In the genomic region with DNA sequence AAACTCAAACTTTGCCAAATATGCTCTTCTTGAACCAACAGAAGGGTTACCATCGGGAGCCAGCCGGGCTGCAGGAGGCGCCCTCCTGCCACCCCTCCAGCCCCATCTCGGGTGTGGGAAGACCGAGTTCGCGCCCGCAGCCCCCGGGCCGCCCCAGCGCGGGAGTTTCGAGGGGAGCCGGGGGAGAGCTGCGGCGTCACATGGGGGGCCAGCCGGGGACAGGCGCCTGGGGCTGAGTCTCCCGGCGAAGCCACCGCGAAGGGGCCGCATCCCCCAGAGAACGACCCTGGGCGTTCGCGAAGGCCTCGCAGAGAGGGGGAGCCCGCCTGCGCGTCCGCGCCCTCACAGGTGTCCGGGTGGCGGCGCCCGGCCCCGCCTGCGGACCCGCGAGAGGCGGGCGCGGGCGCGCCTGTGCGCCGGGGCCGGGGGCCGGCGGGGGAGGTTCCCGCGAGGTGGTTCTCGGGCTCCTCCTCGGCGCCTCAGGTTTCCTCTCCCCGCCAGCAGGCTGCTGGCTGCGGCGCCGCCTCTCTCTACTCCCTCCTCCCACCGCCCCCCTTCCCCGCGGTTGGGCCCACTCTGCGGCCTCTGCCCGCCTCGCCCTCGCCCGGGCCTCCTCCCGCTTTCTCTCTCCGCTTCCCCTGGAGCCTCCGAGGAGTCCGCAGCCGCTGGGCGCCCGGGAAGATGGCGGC, we compare ENCODE assay signal across 7 cellular contexts. TPM values are rescaled to one million over a fixed set of nuclear protein-coding genes. Genes with fewer than 3 reads are reported as not detected.
DNase-seq lines count a peak whose midpoint lies in the region; ATAC-seq, FAIRE-seq and TF ChIP-seq lines count a peak whose summit lies in the region.

TSS of gene RAVER2 (plus strand) at position 584 of the 689 bp plus-strand sequence. CDS start at position 682, 98 bp downstream.

- no peak for TF ChIP-seq POLR2A in GM12891 (IDR thresholded peaks at IDR 0.05; ENCODE audit: low read depth, low read length)

- ATAC-seq in HG03521 (IDR thresholded peaks at IDR 0.05; ENCODE audit: unreplicated experiment) (peak; percentile 49), esophagus mucosa (peak; percentile 89)
- ATAC-seq in activated T-cell treated with anti-CD3 and anti-CD28 coated beads, Interleukin-2, amount 50 U/mL, for 4 hours: peak; percentile 87 to 88
- peak; percentile 78 to 81 for ATAC-seq in stimulated activated naive B cell treated with anti-CD40 and anti-IgM and Interleukin-4, amounts not matched to agents 10 μg/mL and 1 μg/mL and 100 μg/mL, for 72 hours (replicated peaks)

- peak within 1 kb of the TSS; percentile 85 for H3K4me3 ChIP-seq in NT2/D1 (ENCODE audit: insufficient read length, low read depth)
- H3K4me3 ChIP-seq in muscle layer of colon (ENCODE audit: low read depth in 1 of 2, low read length in 2 of 2): peak within 1 kb of the TSS; percentile 73 to 83

- H3K27me3 ChIP-seq in NT2/D1 (ENCODE audit: insufficient read depth, insufficient read length) (peaks cover 3% of the 10 kb centered on the region), muscle layer of colon (ENCODE audit: control insufficient read depth in 1 of 2, insufficient read depth in 2 of 2, low read length in 2 of 2) (no peaks in the 10 kb centered on the region)

- peaks cover 2% of the 10 kb centered on the region for H3K27me3 Mint-ChIP-seq in activated T-cell treated with anti-CD3 and anti-CD28 coated beads, Interleukin-2, amount 50 U/mL, for 4 hours (ENCODE audit: low read depth)
- H3K27me3 Mint-ChIP-seq in stimulated activated naive B cell treated with anti-CD40 and anti-IgM and Interleukin-4, amounts not matched to agents 10 μg/mL and 1 μg/mL and 100 μg/mL, for 72 hours: peaks cover 0 to 5% of the 10 kb centered on the region in 2 donors

- H3K4me1 Mint-ChIP-seq in activated T-cell treated with anti-CD3 and anti-CD28 coated beads, Interleukin-2, amount 50 U/mL, for 4 hours (ENCODE audit: low read depth): peaks cover 17% of the 10 kb centered on the region
- H3K4me1 Mint-ChIP-seq in stimulated activated naive B cell treated with anti-CD40 and anti-IgM and Interleukin-4, amounts not matched to agents 10 μg/mL and 1 μg/mL and 100 μg/mL, for 72 hours: peaks cover 9 to 25% of the 10 kb centered on the region in 2 donors

- H3K27ac ChIP-seq in muscle layer of colon (ENCODE audit: low read depth, low read length): peak within 1 kb of the TSS; percentile 81

- peak within 1 kb of the TSS; percentile 38 for H3K27ac Mint-ChIP-seq in stimulated activated naive B cell treated with anti-CD40 and anti-IgM and Interleukin-4, amounts not matched to agents 10 μg/mL and 1 μg/mL and 100 μg/mL, for 72 hours

- H3K36me3 ChIP-seq in NT2/D1 (ENCODE audit: insufficient read depth, insufficient read length, low read length) (no peaks in the 10 kb centered on the region), muscle layer of colon (ENCODE audit: insufficient read depth, low read length) (no peaks in the 10 kb centered on the region)

- H3K9ac ChIP-seq in NT2/D1 (ENCODE audit: insufficient read length, low read depth) (peak within 1 kb of the TSS; percentile 94), muscle layer of colon (ENCODE audit: low read length) (peak within 1 kb of the TSS; percentile 53)

- H3K9me3 ChIP-seq in NT2/D1 (ENCODE audit: insufficient read depth, low read length): no peaks in the 10 kb centered on the region
- no peaks in the 10 kb centered on the region for H3K9me3 ChIP-seq in muscle layer of colon (ENCODE audit: low read length)

- no peaks in the 10 kb centered on the region for H3K36me3 Mint-ChIP-seq in activated T-cell treated with anti-CD3 and anti-CD28 coated beads, Interleukin-2, amount 50 U/mL, for 4 hours (ENCODE audit: insufficient read depth)
- H3K36me3 Mint-ChIP-seq in stimulated activated naive B cell treated with anti-CD40 and anti-IgM and Interleukin-4, amounts not matched to agents 10 μg/mL and 1 μg/mL and 100 μg/mL, for 72 hours: no peaks in the 10 kb centered on the region

- peak; percentile 52 for DNase-seq in GM12891 (ENCODE audit: insufficient read length, low spot score)
- DNase-seq in NT2/D1 (ENCODE audit: low read depth, low spot score): peak; percentile 68
- DNase-seq in activated T-cell treated with anti-CD3 and anti-CD28 coated beads, Interleukin-2, amount 50 U/mL, for 4 hours: peak; percentile 45
- peak; percentile 17 for DNase-seq in stimulated activated naive B cell treated with anti-CD40 and anti-IgM and Interleukin-4, amounts not matched to agents 10 μg/mL and 1 μg/mL and 100 μg/mL, for 72 hours

- no peak for FAIRE-seq in GM12891 (lab: Jason Lieb, UNC)

- no peaks in the 10 kb centered on the region for H3K4me1 ChIP-seq in NT2/D1 (ENCODE audit: insufficient read depth, insufficient read length)
- peaks cover 24% of the 10 kb centered on the region for H3K4me1 ChIP-seq in muscle layer of colon (ENCODE audit: insufficient read depth, low read length)

- peak within 1 kb of the TSS; percentile 79 for H3K4me3 Mint-ChIP-seq in activated T-cell treated with anti-CD3 and anti-CD28 coated beads, Interleukin-2, amount 50 U/mL, for 4 hours
- peak within 1 kb of the TSS; percentile 82 to 86 for H3K4me3 Mint-ChIP-seq in stimulated activated naive B cell treated with anti-CD40 and anti-IgM and Interleukin-4, amounts not matched to agents 10 μg/mL and 1 μg/mL and 100 μg/mL, for 72 hours

- H3K9me3 Mint-ChIP-seq in activated T-cell treated with anti-CD3 and anti-CD28 coated beads, Interleukin-2, amount 50 U/mL, for 4 hours: no peaks in the 10 kb centered on the region
- no peaks in the 10 kb centered on the region for H3K9me3 Mint-ChIP-seq in stimulated activated naive B cell treated with anti-CD40 and anti-IgM and Interleukin-4, amounts not matched to agents 10 μg/mL and 1 μg/mL and 100 μg/mL, for 72 hours

TF ChIP-seq in GM12891, 5 proteins besides CTCF, POLR2A, EP300 and RAD21:
- TF ChIP-seq PAX5 (IDR thresholded peaks at IDR 0.05; ENCODE audit: insufficient read depth, low read length, severe bottlenecking): no peak
- no peak for TF ChIP-seq TAF1 (IDR thresholded peaks at IDR 0.05; ENCODE audit: low read depth, low read length)
- no peak for TF ChIP-seq POU2F2 (IDR thresholded peaks at IDR 0.05; ENCODE audit: low read depth, low read length)
- TF ChIP-seq POLR2AphosphoS5 (IDR thresholded peaks at IDR 0.05; ENCODE audit: low read depth, low read length): no peak
- no peak for TF ChIP-seq SPI1 (IDR thresholded peaks at IDR 0.05; ENCODE audit: low read depth, low read length)
TF ChIP-seq in GM12891: peak in this region for 0.

RNA-seq across cellular contexts. Expression of gene RAVER2, which starts in this region (rescaled TPM):
- 0.14 TPM for polyA plus RNA-seq in GM12891 (2012; ENCODE audit: low read depth, missing spikeins)
- total RNA-seq in activated T-cell treated with anti-CD3 and anti-CD28 coated beads, Interleukin-2, amount 50 U/mL, for 4 hours: 1 to 10 TPM; 1.2 to 1.8 (median 1.3) TPM
- total RNA-seq in esophagus mucosa: 6.1 TPM

Comparison
In these comparisons a context has a peak if more than half of its experiments do, and no peak if none do; other contexts are left out.
1. Peak in every context shown above with its lines: DNase-seq, ATAC-seq, H3K4me3 ChIP-seq and H3K27ac ChIP-seq.
2. DNase-seq: peak in every context shown above with its lines; median percentile 68 in NT2/D1; 52 in GM12891; 45 in activated T-cell treated with anti-CD3 and anti-CD28 coated beads, Interleukin-2, amount 50 U/mL, for 4 hours; 17 in stimulated activated naive B cell treated with anti-CD40 and anti-IgM and Interleukin-4, amounts not matched to agents 10 μg/mL and 1 μg/mL and 100 μg/mL, for 72 hours.